Comparison of ENCODE assay signal across 23 cellular contexts in genomic region chr5:177392765-177393164, GRCh38. TPM values are rescaled to one million over a fixed set of nuclear protein-coding genes. Genes with fewer than 3 reads are reported as not detected.
A peak's percentile ranks its signal among the peaks of the same experiment; 100 is the strongest.
DNase-seq lines count a peak whose midpoint lies in the region; FAIRE-seq and TF ChIP-seq lines count a peak whose summit lies in the region.
"Had no signal": no experiment of that assay in that cellular context is flagged by ENCODE, and none has a peak within 500 bp of the region (broad histone marks: within the 10 kb centered on the region; RNA-seq: fewer than 3 reads in every experiment).

No MANE protein-coding gene starts in this region.

- H2BK120ac ChIP-seq in H1 (replicated peaks; ENCODE audit: low read depth, low read length) = no peak overlapping the region

- H4K5ac ChIP-seq in H1 (ENCODE audit: insufficient read length, low read depth, low read length) = no peak overlapping the region

- H3K27ac ChIP-seq in H1 (ENCODE audit: low read depth, low read length) = no peak overlapping the region
- H3K27ac ChIP-seq: A549, RWPE1, SJSA1 had no signal

- no peak overlapping the region for H4K91ac ChIP-seq in H1 (replicated peaks; ENCODE audit: insufficient read length, low read length)

- no peak for TF ChIP-seq POLR2A in H1 (IDR thresholded peaks at IDR 0.05; ENCODE audit: control extremely low read depth in 1 of 2, low read depth in 2 of 2, low read length in 2 of 2)

- no peak overlapping the region for H3K23ac ChIP-seq in H1 (ENCODE audit: insufficient read length)

- 85% methylated on average over 5 of the region's 5 CpGs; no CpG with 5 or more reads in 1 of the 2 experiments for WGBS in H1 (ENCODE audit: extremely low coverage in 1 of 2, insufficient coverage in 1 of 2, insufficient read length in 1 of 2, insufficient replicate concordance in 2 of 2, low coverage in 1 of 2, low lambda C conversion rate in 2 of 2, missing lambda C conversion rate in 1 of 2), 2 experiments

- H3K36me3 Mint-ChIP-seq in activated CD4-positive, alpha-beta T cell treated with anti-CD3 and anti-CD28 coated beads, Interleukin-2, amount 10 ng/mL, durations not matched to agents 24 days and 14 days (ENCODE audit: low read depth) = no peaks in the 10 kb centered on the region
- H3K36me3 Mint-ChIP-seq in activated T-helper 2 cell treated with anti-CD3 and anti-CD28 coated beads, Interferon-gamma antibody, Interleukin-2, Interleukin-4, amounts not matched to agents 10 μg/mL and 5 μg/mL and 100 μg/mL, durations not matched to agents 14 hours and 24 hours and 36 hours (ENCODE audit: low read depth) = no peaks in the 10 kb centered on the region

- peaks cover 7% of the 10 kb centered on the region for H3K27me3 Mint-ChIP-seq in activated CD4-positive, alpha-beta T cell treated with anti-CD3 and anti-CD28 coated beads, Interleukin-2, amount 10 ng/mL, durations not matched to agents 24 days and 14 days
- peaks cover 8% of the 10 kb centered on the region for H3K27me3 Mint-ChIP-seq in activated T-helper 2 cell treated with anti-CD3 and anti-CD28 coated beads, Interferon-gamma antibody, Interleukin-2, Interleukin-4, amounts not matched to agents 10 μg/mL and 5 μg/mL and 100 μg/mL, durations not matched to agents 14 hours and 24 hours and 36 hours (ENCODE audit: low read depth)
- H3K27me3 Mint-ChIP-seq: CD4-positive, alpha-beta T cell had no signal

- TF ChIP-seq EP300 in H1 (IDR thresholded peaks at IDR 0.05; ENCODE audit: borderline replicate concordance in 1 of 2, low read depth in 2 of 2, low read length in 2 of 2) = no peak

- intact Hi-C loops in activated CD4-positive, alpha-beta T cell treated with anti-CD3 and anti-CD28 coated beads, Interleukin-2, amount 10 ng/mL, durations not matched to agents 24 days and 14 days (cut with micrococcal nuclease) = no loop called here
- intact Hi-C loops in activated T-helper 2 cell treated with anti-CD3 and anti-CD28 coated beads, Interferon-gamma antibody, Interleukin-2, Interleukin-4, amounts not matched to agents 10 μg/mL and 5 μg/mL and 100 μg/mL, durations not matched to agents 14 hours and 24 hours and 36 hours (cut with micrococcal nuclease) = loop anchor here (5.0 kb wide), 1 partner anchor 35 kb away; the partner anchor contains the start of gene GRK6

- no peak overlapping the region for H3K9ac ChIP-seq in H1 (replicated peaks in 1 of 4; ENCODE audit: extremely low read depth in 1 of 4, low read depth in 3 of 4, low read length in 3 of 4)

- POLR2A ChIA-PET in H1 (lab: Charles Lee; ENCODE audit: partially characterized antibody) = interaction anchor here (1.0 to 4.2 kb wide), 6 partner anchors 10 to 105 kb away, joined by 4 to 16 read pairs (median 4); partner anchors contain the start of genes PDLIM7 and PRR7

- H3K23me2 ChIP-seq in H1 (ENCODE audit: low read depth, low read length) = no peaks in the 10 kb centered on the region

- no peak overlapping the region for H3K4me3 Mint-ChIP-seq in activated CD4-positive, alpha-beta T cell treated with anti-CD3 and anti-CD28 coated beads, Interleukin-2, amount 10 ng/mL, durations not matched to agents 24 days and 14 days
- no peak overlapping the region for H3K4me3 Mint-ChIP-seq in activated T-helper 2 cell treated with anti-CD3 and anti-CD28 coated beads, Interferon-gamma antibody, Interleukin-2, Interleukin-4, amounts not matched to agents 10 μg/mL and 5 μg/mL and 100 μg/mL, durations not matched to agents 14 hours and 24 hours and 36 hours (ENCODE audit: low read depth)
- H3K4me3 Mint-ChIP-seq: CD4-positive, alpha-beta T cell had no signal

- no peaks in the 10 kb centered on the region for H3K79me1 ChIP-seq in H1 (ENCODE audit: low read depth, low read length)

- H2BK20ac ChIP-seq in H1 (ENCODE audit: low read length) = no peak overlapping the region

- no peaks in the 10 kb centered on the region for H3K9me3 Mint-ChIP-seq in activated CD4-positive, alpha-beta T cell treated with anti-CD3 and anti-CD28 coated beads, Interleukin-2, amount 10 ng/mL, durations not matched to agents 24 days and 14 days
- no peaks in the 10 kb centered on the region for H3K9me3 Mint-ChIP-seq in activated T-helper 2 cell treated with anti-CD3 and anti-CD28 coated beads, Interferon-gamma antibody, Interleukin-2, Interleukin-4, amounts not matched to agents 10 μg/mL and 5 μg/mL and 100 μg/mL, durations not matched to agents 14 hours and 24 hours and 36 hours
- H3K9me3 Mint-ChIP-seq: CD4-positive, alpha-beta T cell had no signal

- H2BK15ac ChIP-seq in H1 (ENCODE audit: low read length) = no peak overlapping the region

- 0 out of 2 replicates have a peak overlapping the region, but pooled peaks have one; percentile 31 for H2BK12ac ChIP-seq in H1 (ENCODE audit: low read depth, low read length)

- TF ChIP-seq CTCF in H1 (IDR thresholded peaks at IDR 0.05; ENCODE audit: control extremely low read depth in 1 of 3, insufficient read depth in 1 of 3, low read depth in 1 of 3, low read length in 3 of 3) = no peak

- no peak for FAIRE-seq in H1 (lab: Jason Lieb, UNC)
- FAIRE-seq: A549, GM12878 had no signal

- no peak overlapping the region for H3K14ac ChIP-seq in H1 (ENCODE audit: insufficient read length)

- no peak for DNase-seq in activated CD4-positive, alpha-beta T cell treated with anti-CD3 and anti-CD28 coated beads, Interleukin-2, amount 10 ng/mL, durations not matched to agents 24 days and 14 days
- no peak for DNase-seq in activated CD4-positive, alpha-beta T cell treated with anti-CD3 and anti-CD28 coated beads for 1 hour
- DNase-seq in MV-4-11 (lab: John Stamatoyannopoulos, UW) (peak; percentile 28), H1 (ENCODE audit: low read depth in 1 of 2, low spot score in 2 of 2) (no peak), epidermal melanocyte (ENCODE audit: insufficient read length, low spot score) (no peak)
- no peak for DNase-seq in activated T-helper 2 cell treated with anti-CD3 and anti-CD28 coated beads, Interferon-gamma antibody, Interleukin-2, Interleukin-4, amounts not matched to agents 10 μg/mL and 5 μg/mL and 100 μg/mL, durations not matched to agents 14 hours and 24 hours and 36 hours (ENCODE audit: low spot score)
- DNase-seq in stimulated activated CD4-positive, alpha-beta T cell treated with anti-CD3 and anti-CD28 coated beads, Interleukin-4, amount 100 ng/mL, for 1 hour = no peak
- DNase-seq: CD4-positive, alpha-beta T cell; DMS79; NCI-H1417; NCI-H2029; NCI-H2171; NCI-H510A treated with DMSO at 0.1 percent for 48 hours; NCI-H82; PC-3 had no signal

- no peak overlapping the region for H3K18ac ChIP-seq in H1 (ENCODE audit: extremely low read depth, low read length)

- H2AFZ ChIP-seq in H1 (ENCODE audit: low read length) = no peak overlapping the region

- no peak overlapping the region for H3K56ac ChIP-seq in H1 (replicated peaks; ENCODE audit: insufficient read length, low read depth, low read length)

- H2BK5ac ChIP-seq in H1 (ENCODE audit: low read depth, low read length) = no peak overlapping the region

- no peak for TF ChIP-seq RAD21 in H1 (IDR thresholded peaks at IDR 0.05 in 1 of 2, conservative IDR thresholded peaks at IDR 0.05 in 1 of 2; ENCODE audit: low read depth in 2 of 2, low read length in 2 of 2)

- no peak overlapping the region for H2AK5ac ChIP-seq in H1 (ENCODE audit: low read depth, low read length)

- H3K79me2 ChIP-seq in H1 (ENCODE audit: control insufficient read depth in 1 of 2, insufficient read depth in 2 of 2, low read length in 2 of 2) = no peaks in the 10 kb centered on the region

- CTCF ChIA-PET in H1 (lab: Charles Lee; ENCODE audit: partially characterized antibody) = interaction anchor here (0.8 to 18.7 kb wide), 8 partner anchors 10 to 54 kb away, joined by 3 to 430 read pairs (median 22); partner anchors contain the start of genes PFN3, PRR7 and SLC34A1

- H4K20me1 ChIP-seq in H1 (replicated peaks in 1 of 2; ENCODE audit: control insufficient read depth in 1 of 2, insufficient read depth in 2 of 2, low read length in 2 of 2) = no peaks in the 10 kb centered on the region

- H3K4ac ChIP-seq in H1 (replicated peaks; ENCODE audit: insufficient read length, low read depth, low read length) = no peak overlapping the region

- peak overlapping the region; percentile 34 for H3K27ac Mint-ChIP-seq in activated CD4-positive, alpha-beta T cell treated with anti-CD3 and anti-CD28 coated beads, Interleukin-2, amount 10 ng/mL, durations not matched to agents 24 days and 14 days
- H3K27ac Mint-ChIP-seq in activated T-helper 2 cell treated with anti-CD3 and anti-CD28 coated beads, Interferon-gamma antibody, Interleukin-2, Interleukin-4, amounts not matched to agents 10 μg/mL and 5 μg/mL and 100 μg/mL, durations not matched to agents 14 hours and 24 hours and 36 hours = no peak overlapping the region
- H3K27ac Mint-ChIP-seq: CD4-positive, alpha-beta T cell had no signal

- peaks cover 33% of the 10 kb centered on the region for H3K4me1 Mint-ChIP-seq in activated CD4-positive, alpha-beta T cell treated with anti-CD3 and anti-CD28 coated beads, Interleukin-2, amount 10 ng/mL, durations not matched to agents 24 days and 14 days
- peaks cover 26% of the 10 kb centered on the region for H3K4me1 Mint-ChIP-seq in activated T-helper 2 cell treated with anti-CD3 and anti-CD28 coated beads, Interferon-gamma antibody, Interleukin-2, Interleukin-4, amounts not matched to agents 10 μg/mL and 5 μg/mL and 100 μg/mL, durations not matched to agents 14 hours and 24 hours and 36 hours (ENCODE audit: low read depth)

- H3K27me3 ChIP-seq in H1 (replicated peaks in 1 of 4; ENCODE audit: control insufficient read depth in 3 of 4, extremely low read depth in 1 of 4, insufficient read depth in 3 of 4, low read length in 3 of 4) = peaks cover 0 to 17% (median 10%) of the 10 kb centered on the region in 4 experiments; a peak in 6 of 7 replicates

- H3K36me3 ChIP-seq in H1 (ENCODE audit: control insufficient read depth in 2 of 4, insufficient read depth in 4 of 4, low read length in 3 of 4) = no peaks in the 10 kb centered on the region
- H3K36me3 ChIP-seq: SJSA1 had no signal

- peaks cover 0 to 3% (median 0%) of the 10 kb centered on the region in 4 experiments; a peak in 4 of 7 replicates for H3K4me1 ChIP-seq in H1 (replicated peaks in 1 of 4; ENCODE audit: control insufficient read depth in 3 of 4, insufficient read depth in 4 of 4, low read length in 3 of 4)

- H3K9me3 ChIP-seq in H1 (ENCODE audit: insufficient read depth in 2 of 2, low read depth in 1 of 2, low read length in 1 of 2) = no peaks in the 10 kb centered on the region
- H3K9me3 ChIP-seq: A549, SJSA1 had no signal

- no peak overlapping the region for H3K4me3 ChIP-seq in H1 (ENCODE audit: extremely low read depth in 1 of 4, insufficient read depth in 2 of 4, low read depth in 3 of 4, low read length in 4 of 4)
- H3K4me3 ChIP-seq: A549, GM12878, SJSA1 had no signal

- H3K4me2 ChIP-seq in H1 (ENCODE audit: insufficient read depth in 1 of 2, low read depth in 2 of 2, low read length in 2 of 2) = no peak overlapping the region
- H3K4me2 ChIP-seq: A549 had no signal

- H4K8ac ChIP-seq in H1 (ENCODE audit: extremely low read depth, insufficient read depth, low read length) = no peak overlapping the region

RNA-seq across cellular contexts. Expression of gene PFN3, which starts 7.7 kb away (rescaled TPM):
- total RNA-seq in activated CD4-positive, alpha-beta T cell treated with anti-CD3 and anti-CD28 coated beads, Interleukin-2, amount 10 ng/mL, durations not matched to agents 24 days and 14 days = not detected in 2 replicates
- total RNA-seq in H1 (2021; fragmentation: NEBNext Ultra II Directional; extraction: Animal tissue kit (Norgen Biotek cat#: 25700)) = not detected in 2 replicates
- not detected in 2 replicates for polyA plus RNA-seq in H1 (2011; rRNA removed)
- polyA plus RNA-seq in H1 (2011; cell fraction: cytosol; rRNA removed) = not detected
- not detected for polyA plus RNA-seq in H1 (2011; cell fraction: nucleus; rRNA removed)
- polyA plus RNA-seq in H1 (2012, experiment 1 of 2) = not detected in 4 replicates
- polyA plus RNA-seq in H1 (2012, experiment 2 of 2) = not detected
- not detected for polyA plus RNA-seq in H1 (2013, experiment 1 of 2)
- polyA plus RNA-seq in H1 (2013, experiment 2 of 2) = not detected
- not detected in 2 replicates for polyA minus RNA-seq in H1 (2011; rRNA and poly(A)+ RNA removed)
- not detected for polyA minus RNA-seq in H1 (2011; cell fraction: cytosol; rRNA and poly(A)+ RNA removed)
- not detected for polyA minus RNA-seq in H1 (2011; cell fraction: nucleus; rRNA and poly(A)+ RNA removed)
- total RNA-seq in activated T-helper 2 cell treated with anti-CD3 and anti-CD28 coated beads, Interferon-gamma antibody, Interleukin-2, Interleukin-4, amounts not matched to agents 10 μg/mL and 5 μg/mL and 100 μg/mL, durations not matched to agents 14 hours and 24 hours and 36 hours = not detected in 2 replicates
- total RNA-seq: CD4-positive, alpha-beta T cell; G401; GM12878; H4; HT-29; MCF 10A; PC-3; SJSA1 had no signal
- polyA plus RNA-seq: A549, GM12878 had no signal

RNA-seq across cellular contexts. Expression of gene SLC34A1, which starts 8.5 kb away (rescaled TPM):
- not detected in 2 replicates for total RNA-seq in activated CD4-positive, alpha-beta T cell treated with anti-CD3 and anti-CD28 coated beads, Interleukin-2, amount 10 ng/mL, durations not matched to agents 24 days and 14 days
- not detected in 2 replicates for total RNA-seq in H1 (2021; fragmentation: NEBNext Ultra II Directional; extraction: Animal tissue kit (Norgen Biotek cat#: 25700))
- not detected in 2 replicates for polyA plus RNA-seq in H1 (2011; rRNA removed)
- polyA plus RNA-seq in H1 (2011; cell fraction: cytosol; rRNA removed) = not detected
- not detected for polyA plus RNA-seq in H1 (2011; cell fraction: nucleus; rRNA removed)
- not detected in 4 replicates for polyA plus RNA-seq in H1 (2012, experiment 1 of 2)
- not detected for polyA plus RNA-seq in H1 (2012, experiment 2 of 2)
- polyA plus RNA-seq in H1 (2013, experiment 1 of 2) = not detected
- polyA plus RNA-seq in H1 (2013, experiment 2 of 2) = not detected
- polyA minus RNA-seq in H1 (2011; rRNA and poly(A)+ RNA removed) = not detected in 2 replicates
- polyA minus RNA-seq in H1 (2011; cell fraction: cytosol; rRNA and poly(A)+ RNA removed) = not detected
- polyA minus RNA-seq in H1 (2011; cell fraction: nucleus; rRNA and poly(A)+ RNA removed) = not detected
- not detected in 2 replicates for total RNA-seq in activated T-helper 2 cell treated with anti-CD3 and anti-CD28 coated beads, Interferon-gamma antibody, Interleukin-2, Interleukin-4, amounts not matched to agents 10 μg/mL and 5 μg/mL and 100 μg/mL, durations not matched to agents 14 hours and 24 hours and 36 hours
- total RNA-seq: CD4-positive, alpha-beta T cell; G401; H4; HT-29; MCF 10A; SJSA1 had no signal

RNA-seq across cellular contexts. Expression of gene F12, which starts 16.6 kb away (rescaled TPM):
- 2.7 and 2.8 TPM in 2 replicates for total RNA-seq in activated CD4-positive, alpha-beta T cell treated with anti-CD3 and anti-CD28 coated beads, Interleukin-2, amount 10 ng/mL, durations not matched to agents 24 days and 14 days
- total RNA-seq in H1 (2021; fragmentation: NEBNext Ultra II Directional; extraction: Animal tissue kit (Norgen Biotek cat#: 25700)) = 5.4 and 6.5 TPM in 2 replicates
- 7.8 and 12.0 TPM in 2 replicates for polyA plus RNA-seq in H1 (2011; rRNA removed)
- 6.0 TPM for polyA plus RNA-seq in H1 (2011; cell fraction: cytosol; rRNA removed)
- 5.0 TPM for polyA plus RNA-seq in H1 (2011; cell fraction: nucleus; rRNA removed)
- 3.5 to 7.1 TPM (median 4.9 TPM) in 4 replicates for polyA plus RNA-seq in H1 (2012, experiment 1 of 2)
- 3.5 TPM for polyA plus RNA-seq in H1 (2012, experiment 2 of 2)
- 2.6 TPM for polyA plus RNA-seq in H1 (2013, experiment 1 of 2)
- polyA plus RNA-seq in H1 (2013, experiment 2 of 2) = 3.1 TPM
- 0.85 and 0.88 TPM in 2 replicates for polyA minus RNA-seq in H1 (2011; rRNA and poly(A)+ RNA removed)
- polyA minus RNA-seq in H1 (2011; cell fraction: cytosol; rRNA and poly(A)+ RNA removed) = 2.3 TPM
- polyA minus RNA-seq in H1 (2011; cell fraction: nucleus; rRNA and poly(A)+ RNA removed) = 2.7 TPM
- total RNA-seq in activated T-helper 2 cell treated with anti-CD3 and anti-CD28 coated beads, Interferon-gamma antibody, Interleukin-2, Interleukin-4, amounts not matched to agents 10 μg/mL and 5 μg/mL and 100 μg/mL, durations not matched to agents 14 hours and 24 hours and 36 hours = 3.5 and 5.8 TPM in 2 replicates

RNA-seq across cellular contexts. Expression of gene GRK6, which starts 33.7 kb away (rescaled TPM):
- total RNA-seq in activated CD4-positive, alpha-beta T cell treated with anti-CD3 and anti-CD28 coated beads, Interleukin-2, amount 10 ng/mL, durations not matched to agents 24 days and 14 days = 136 and 149 TPM in 2 replicates
- total RNA-seq in H1 (2021; fragmentation: NEBNext Ultra II Directional; extraction: Animal tissue kit (Norgen Biotek cat#: 25700)) = 52.0 and 57.8 TPM in 2 replicates
- 31.8 and 50.8 TPM in 2 replicates for polyA plus RNA-seq in H1 (2011; rRNA removed)
- 43.3 TPM for polyA plus RNA-seq in H1 (2011; cell fraction: cytosol; rRNA removed)
- 53.8 TPM for polyA plus RNA-seq in H1 (2011; cell fraction: nucleus; rRNA removed)
- 32.8 to 46.4 TPM (median 42.2 TPM) in 4 replicates for polyA plus RNA-seq in H1 (2012, experiment 1 of 2)
- 38.4 TPM for polyA plus RNA-seq in H1 (2012, experiment 2 of 2)
- 23.7 TPM for polyA plus RNA-seq in H1 (2013, experiment 1 of 2)
- 24.5 TPM for polyA plus RNA-seq in H1 (2013, experiment 2 of 2)
- polyA minus RNA-seq in H1 (2011; rRNA and poly(A)+ RNA removed) = 21.9 and 25.8 TPM in 2 replicates
- polyA minus RNA-seq in H1 (2011; cell fraction: cytosol; rRNA and poly(A)+ RNA removed) = 27.7 TPM
- 39.0 TPM for polyA minus RNA-seq in H1 (2011; cell fraction: nucleus; rRNA and poly(A)+ RNA removed)
- 131 and 134 TPM in 2 replicates for total RNA-seq in activated T-helper 2 cell treated with anti-CD3 and anti-CD28 coated beads, Interferon-gamma antibody, Interleukin-2, Interleukin-4, amounts not matched to agents 10 μg/mL and 5 μg/mL and 100 μg/mL, durations not matched to agents 14 hours and 24 hours and 36 hours

RNA-seq across cellular contexts. Expression of gene RGS14, which starts 35.0 kb away (rescaled TPM):
- 45.3 and 49.3 TPM in 2 replicates for total RNA-seq in activated CD4-positive, alpha-beta T cell treated with anti-CD3 and anti-CD28 coated beads, Interleukin-2, amount 10 ng/mL, durations not matched to agents 24 days and 14 days
- 20.6 and 24.4 TPM in 2 replicates for total RNA-seq in H1 (2021; fragmentation: NEBNext Ultra II Directional; extraction: Animal tissue kit (Norgen Biotek cat#: 25700))
- 46.1 and 66.5 TPM in 2 replicates for polyA plus RNA-seq in H1 (2011; rRNA removed)
- polyA plus RNA-seq in H1 (2011; cell fraction: cytosol; rRNA removed) = 51.6 TPM
- 82.0 TPM for polyA plus RNA-seq in H1 (2011; cell fraction: nucleus; rRNA removed)
- polyA plus RNA-seq in H1 (2012, experiment 1 of 2) = 20.9 to 27.7 TPM (median 23.7 TPM) in 4 replicates
- 29.1 TPM for polyA plus RNA-seq in H1 (2012, experiment 2 of 2)
- polyA plus RNA-seq in H1 (2013, experiment 1 of 2) = 36.7 TPM
- polyA plus RNA-seq in H1 (2013, experiment 2 of 2) = 35.2 TPM
- 11.1 and 11.2 TPM in 2 replicates for polyA minus RNA-seq in H1 (2011; rRNA and poly(A)+ RNA removed)
- polyA minus RNA-seq in H1 (2011; cell fraction: cytosol; rRNA and poly(A)+ RNA removed) = 12.8 TPM
- polyA minus RNA-seq in H1 (2011; cell fraction: nucleus; rRNA and poly(A)+ RNA removed) = 22.4 TPM
- 36.2 and 40.5 TPM in 2 replicates for total RNA-seq in activated T-helper 2 cell treated with anti-CD3 and anti-CD28 coated beads, Interferon-gamma antibody, Interleukin-2, Interleukin-4, amounts not matched to agents 10 μg/mL and 5 μg/mL and 100 μg/mL, durations not matched to agents 14 hours and 24 hours and 36 hours
